8 cellular contexts compared by ENCODE assay signal in genomic region chr5:85602843-85603242, GRCh38.
"Had no signal": no experiment of that assay in that cellular context is flagged by ENCODE, and none has a peak within 500 bp of the region (broad histone marks: within the 10 kb centered on the region; RNA-seq: fewer than 3 reads in every experiment).

No MANE protein-coding gene starts in this region.

- H2AFZ ChIP-seq: GM23338 had no signal

- ATAC-seq: GM23338 had no signal

- H3K27ac Mint-ChIP-seq: GM23338, H9, IgD-negative memory B cell had no signal

- H3K4me1 Mint-ChIP-seq: GM23338, H9, IgD-negative memory B cell had no signal

- H3K4me3 ChIP-seq: GM23338 had no signal

- H3K4me3 Mint-ChIP-seq: GM23338, H9, IgD-negative memory B cell had no signal

- DNase-seq: H9, HCEC 1CT, KG1 had no signal

- FAIRE-seq: H1, H54 had no signal

- H3K9me3 Mint-ChIP-seq: GM23338, H9, IgD-negative memory B cell had no signal

- H3K27me3 Mint-ChIP-seq: IgD-negative memory B cell had no signal

- H3K4me2 ChIP-seq: GM23338 had no signal

- H3K27ac ChIP-seq: HL-60 had no signal

- H3K36me3 Mint-ChIP-seq: IgD-negative memory B cell had no signal
